ENCODE assay signal across 10 cellular contexts in genomic region chr7:13179011-13179574, GRCh38.
A peak's percentile ranks its signal among the peaks of the same experiment; 100 is the strongest.
DNase-seq lines count a peak whose midpoint lies in the region; ATAC-seq and TF ChIP-seq lines count a peak whose summit lies in the region.
"Had no signal": no experiment of that assay in that cellular context is flagged by ENCODE, and none has a peak within 500 bp of the region (broad histone marks: within the 10 kb centered on the region; RNA-seq: fewer than 3 reads in every experiment).

No MANE protein-coding gene starts in this region.

- peak; percentile 12 for DNase-seq in D341Med (ENCODE audit: low spot score)
- DNase-seq in SW480 (ENCODE audit: low spot score) = peak; percentile 76
- DNase-seq in left colon = no peak
- no peak for DNase-seq in activated T-cell treated with anti-CD3 and anti-CD28 coated beads, Interleukin-2, amount 50 U/mL, for 48 hours
- no peak for DNase-seq in stimulated activated naive CD4-positive, alpha-beta T cell treated with Interleukin-2 at 50 U/mL for 16 hours (lab: John Stamatoyannopoulos, UW)
- no peak for DNase-seq in cerebellum (ENCODE audit: low spot score)
- DNase-seq: amygdala, nucleus accumbens had no signal

- peak; percentile 11; the same call in 1 of the 2 replicates for TF ChIP-seq CTCF in LNCAP (IDR thresholded peaks at IDR 0.05)

- intact Hi-C loops in left colon (cut with DNase I, micrococcal nuclease) = no loop called here

- ATAC-seq in left colon = peak; percentile 46
- ATAC-seq in HG03045 (IDR thresholded peaks at IDR 0.05; ENCODE audit: unreplicated experiment) = no peak

Comparison
In these comparisons a context has a peak if more than half of its experiments do, and no peak if none do; other contexts are left out.
1. DNase-seq: peak in D341Med (single experiment) and SW480 (single experiment); none in left colon (0 of 2), activated T-cell treated with anti-CD3 and anti-CD28 coated beads, Interleukin-2, amount 50 U/mL, for 48 hours (0 of 2), stimulated activated naive CD4-positive, alpha-beta T cell treated with Interleukin-2 at 50 U/mL for 16 hours (single experiment) and cerebellum (single experiment).